ENCODE assay signal across 8 cellular contexts in the genomic region with DNA sequence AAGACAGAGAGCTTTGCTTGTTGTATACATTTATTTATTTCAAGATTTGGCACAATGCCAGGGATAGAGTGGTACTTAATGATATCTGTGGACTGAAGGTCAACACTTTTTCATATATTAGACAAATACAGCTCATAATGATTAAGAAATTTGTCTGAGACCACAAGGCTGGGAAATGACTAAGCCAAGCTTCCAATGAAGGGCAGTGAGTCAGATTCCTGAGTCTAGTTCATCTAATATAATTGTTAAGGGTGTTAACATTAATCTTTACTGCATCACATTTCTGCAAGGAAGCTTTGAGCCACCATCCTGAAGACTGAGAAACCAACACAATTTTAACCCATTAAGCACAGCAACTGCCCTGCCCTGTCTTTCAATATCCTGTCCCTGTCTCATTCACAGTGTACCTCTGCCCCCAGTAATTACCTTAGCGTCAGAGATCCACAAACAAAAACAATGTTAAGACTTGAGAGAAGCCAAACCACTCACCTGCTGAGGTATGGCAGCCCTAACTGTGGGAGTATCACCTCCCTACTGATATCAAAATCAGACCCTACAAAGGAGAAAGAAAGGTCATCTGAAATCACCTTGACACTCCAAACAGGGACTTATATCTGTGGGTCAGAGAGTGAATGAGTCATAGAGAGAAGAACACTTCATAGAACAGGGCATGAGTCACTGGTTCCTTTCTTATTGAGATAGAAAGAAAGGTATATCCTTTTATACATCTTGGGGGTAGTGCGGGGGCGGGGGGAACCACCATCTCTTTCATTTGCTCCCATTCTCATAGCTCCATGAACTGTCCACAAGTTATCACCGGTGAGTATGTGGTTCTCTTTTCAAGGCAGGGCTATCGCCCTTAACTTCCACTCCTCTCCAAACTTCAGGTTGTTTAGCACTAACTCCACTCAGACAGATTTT.
DNase-seq lines count a peak whose midpoint lies in the region; ATAC-seq and TF ChIP-seq lines count a peak whose summit lies in the region.

No MANE protein-coding gene starts in this region.

- no peaks in the 10 kb centered on the region for H3K79me1 ChIP-seq in trophoblast cell (ENCODE audit: low read length)

- CTCF ChIA-PET in CD4-positive, alpha-beta T cell (lab: Charles Lee), result no interaction called here

- H3K9me3 ChIP-seq in HUES6 (ENCODE audit: control insufficient read depth, insufficient read depth, low read depth, low read length), result no peaks in the 10 kb centered on the region
- H3K9me3 ChIP-seq in breast epithelium, result no peaks in the 10 kb centered on the region
- no peaks in the 10 kb centered on the region for H3K9me3 ChIP-seq in trophoblast cell (ENCODE audit: insufficient read depth, low read depth, low read length)
- H3K9me3 ChIP-seq in CD4-positive, alpha-beta T cell (ENCODE audit: control insufficient read depth, low read length), result no peaks in the 10 kb centered on the region

- no peak overlapping the region for H3K27ac Mint-ChIP-seq in CD4-positive, alpha-beta T cell
- H3K27ac Mint-ChIP-seq in osteocyte (ENCODE audit: unreplicated experiment), result no peak overlapping the region

- no peaks in the 10 kb centered on the region for H3K79me2 ChIP-seq in trophoblast cell (ENCODE audit: control insufficient read depth, insufficient read depth, low read length, poor library complexity)

- H3K4ac ChIP-seq in trophoblast cell (ENCODE audit: low read depth, low read length), result no peak overlapping the region

- DNase-seq in breast epithelium (ENCODE audit: low spot score in 2 of 2) (no peak), trophoblast cell (peak; percentile 12 to 42), osteocyte (ENCODE audit: extremely low spot score, unreplicated experiment) (no peak)
- no peak for DNase-seq in CD4-positive, alpha-beta T cell
- no peak for DNase-seq in effector CD8-positive, alpha-beta T cell (lab: John Stamatoyannopoulos, UW)

- H2BK120ac ChIP-seq in trophoblast cell (ENCODE audit: insufficient read depth, low read length, poor library complexity), result peak overlapping the region; percentile 33

- H3K14ac ChIP-seq in trophoblast cell (ENCODE audit: low read length), result no peak overlapping the region

- H3K4me2 ChIP-seq in trophoblast cell (ENCODE audit: low read length), result no peak overlapping the region

- intact Hi-C loops in breast epithelium (cut with DNase I; ENCODE audit: low total_unique reads), result no loop called here
- intact Hi-C loops in CD4-positive, alpha-beta T cell (cut with DNase I, micrococcal nuclease), result no loop called here

- no peak overlapping the region for H4K12ac ChIP-seq in trophoblast cell (ENCODE audit: low read depth, low read length)

- H2AFZ ChIP-seq in trophoblast cell (ENCODE audit: insufficient read depth, low read length, poor library complexity), result no peak overlapping the region

- ATAC-seq in GM18502 (IDR thresholded peaks at IDR 0.05; ENCODE audit: poor library complexity, unreplicated experiment) (peak; percentile 99), GM21825 (IDR thresholded peaks at IDR 0.05; ENCODE audit: unreplicated experiment) (peak; percentile 97)
- ATAC-seq in CD4-positive, alpha-beta T cell (ENCODE audit: poor library complexity), result no peak

- no peaks in the 10 kb centered on the region for H3K36me3 ChIP-seq in HUES6 (ENCODE audit: control insufficient read depth, insufficient read depth, low read length)
- H3K36me3 ChIP-seq in breast epithelium, result no peaks in the 10 kb centered on the region
- no peaks in the 10 kb centered on the region for H3K36me3 ChIP-seq in trophoblast cell (ENCODE audit: control insufficient read depth in 1 of 2, insufficient read depth in 2 of 2, low read length in 2 of 2)

- no peak overlapping the region for H4K8ac ChIP-seq in trophoblast cell (ENCODE audit: low read depth, low read length)

- H4K91ac ChIP-seq in trophoblast cell (ENCODE audit: low read depth, low read length), result no peak overlapping the region

- H3K27me3 ChIP-seq in HUES6 (ENCODE audit: control insufficient read depth, insufficient read depth, low read length) (no peaks in the 10 kb centered on the region), breast epithelium (no peaks in the 10 kb centered on the region), trophoblast cell (ENCODE audit: insufficient read depth, low read length) (no peaks in the 10 kb centered on the region)
- no peaks in the 10 kb centered on the region for H3K27me3 ChIP-seq in CD4-positive, alpha-beta T cell (ENCODE audit: control insufficient read depth, insufficient read depth, low read length)

- no peaks in the 10 kb centered on the region for H3K27me3 Mint-ChIP-seq in CD4-positive, alpha-beta T cell
- H3K27me3 Mint-ChIP-seq in osteocyte (ENCODE audit: unreplicated experiment), result no peaks in the 10 kb centered on the region

- H3K4me1 ChIP-seq in HUES6 (ENCODE audit: control insufficient read depth, insufficient read depth, low read length), result peaks cover 33% of the 10 kb centered on the region
- no peaks in the 10 kb centered on the region for H3K4me1 ChIP-seq in breast epithelium
- peaks cover 2 to 10% of the 10 kb centered on the region in 2 experiments for H3K4me1 ChIP-seq in trophoblast cell (ENCODE audit: control insufficient read depth in 1 of 2, insufficient read depth in 2 of 2, low read length in 2 of 2)

- H2BK5ac ChIP-seq in trophoblast cell (ENCODE audit: low read depth, low read length, poor library complexity), result no peak overlapping the region

- no peaks in the 10 kb centered on the region for H3K9me3 Mint-ChIP-seq in CD4-positive, alpha-beta T cell
- no peaks in the 10 kb centered on the region for H3K9me3 Mint-ChIP-seq in osteocyte (ENCODE audit: unreplicated experiment)

- H3K18ac ChIP-seq in trophoblast cell (ENCODE audit: low read length), result no peak overlapping the region

- H3K4me3 ChIP-seq in HUES6 (ENCODE audit: low read depth, low read length) (peak overlapping the region; percentile 19; the same call in 1 of the 2 replicates), breast epithelium (no peak overlapping the region), trophoblast cell (ENCODE audit: low read depth, low read length) (no peak overlapping the region)

- H3K9ac ChIP-seq in HUES6 (ENCODE audit: low read length) (peak overlapping the region; percentile 52), trophoblast cell (ENCODE audit: low read length) (peak overlapping the region; percentile 52)

- POLR2A ChIA-PET in CD4-positive, alpha-beta T cell (lab: Charles Lee), result no interaction called here

- H3K4me1 Mint-ChIP-seq in CD4-positive, alpha-beta T cell (ENCODE audit: low read depth), result no peaks in the 10 kb centered on the region
- peaks cover 14% of the 10 kb centered on the region for H3K4me1 Mint-ChIP-seq in osteocyte (ENCODE audit: unreplicated experiment)

- no peak overlapping the region for H2BK12ac ChIP-seq in trophoblast cell (ENCODE audit: low read length)

- peak overlapping the region; percentile 52; the same call in 1 of the 2 replicates for H3K27ac ChIP-seq in HUES6 (ENCODE audit: low read depth, low read length)
- peak overlapping the region; percentile 28 to 45 for H3K27ac ChIP-seq in breast epithelium
- no peak overlapping the region for H3K27ac ChIP-seq in trophoblast cell (ENCODE audit: low read depth, low read length)
- H3K27ac ChIP-seq in CD4-positive, alpha-beta T cell (ENCODE audit: low read depth, low read length), result no peak overlapping the region

- no CpG with 5 or more reads among the region's 5 CpGs for WGBS in trophoblast cell (ENCODE audit: extremely low coverage, insufficient coverage, insufficient read length)

- no peak overlapping the region for H3K23ac ChIP-seq in trophoblast cell (ENCODE audit: low read length)

- no peak for TF ChIP-seq CTCF in breast epithelium (IDR thresholded peaks at IDR 0.05)
- no peak for TF ChIP-seq CTCF in CD4-positive, alpha-beta T cell (IDR thresholded peaks at IDR 0.05)
- TF ChIP-seq CTCF in osteocyte (IDR thresholded peaks at IDR 0.05), result no peak

- TF ChIP-seq POLR2A in breast epithelium (IDR thresholded peaks at IDR 0.05), result no peak

- H2AK5ac ChIP-seq in trophoblast cell (ENCODE audit: low read length), result no peak overlapping the region

- no peak overlapping the region for H3K4me3 Mint-ChIP-seq in CD4-positive, alpha-beta T cell
- H3K4me3 Mint-ChIP-seq in osteocyte (ENCODE audit: unreplicated experiment), result no peak overlapping the region

- no peaks in the 10 kb centered on the region for H3K36me3 Mint-ChIP-seq in CD4-positive, alpha-beta T cell (ENCODE audit: low read depth)
- H3K36me3 Mint-ChIP-seq in osteocyte (ENCODE audit: unreplicated experiment), result no peaks in the 10 kb centered on the region

Comparison
In these comparisons a context has a peak if more than half of its experiments do, and no peak if none do; other contexts are left out.
1. H3K27ac ChIP-seq: peak in HUES6 (single experiment) and breast epithelium (2 of 2); none in trophoblast cell (single experiment) and CD4-positive, alpha-beta T cell (single experiment).
2. DNase-seq: peak in trophoblast cell (2 of 2); none in breast epithelium (0 of 2), CD4-positive, alpha-beta T cell (0 of 10), osteocyte (single experiment) and effector CD8-positive, alpha-beta T cell (single experiment).